In genomic region chr19:5691205-5691929, GRCh38 we compare ENCODE assay signal across 8 cellular contexts. TPM values are rescaled to one million over a fixed set of nuclear protein-coding genes. Genes with fewer than 3 reads are reported as not detected.
DNase-seq lines count a peak whose midpoint lies in the region; ATAC-seq and TF ChIP-seq lines count a peak whose summit lies in the region.

No MANE protein-coding gene starts in this region.

- intact Hi-C loops in left lung (cut with DNase I) = no loop called here

- peak overlapping the region; percentile 98 for H3K9ac ChIP-seq in HUES48 (ENCODE audit: low read depth, low read length)

- peaks cover 53% of the 10 kb centered on the region for H3K36me3 ChIP-seq in HUES48 (ENCODE audit: control insufficient read depth, insufficient read depth, low read length)
- H3K36me3 ChIP-seq in left lung = peaks cover 0 to 50% of the 10 kb centered on the region in 2 donors

- no peak for TF ChIP-seq CTCF in cardiac fibroblast (IDR thresholded peaks at IDR 0.05; ENCODE audit: low read depth, low read length)
- TF ChIP-seq CTCF in left lung (IDR thresholded peaks at IDR 0.05) = no peak

- H3K27me3 Mint-ChIP-seq in T-helper 17 cell = no peaks in the 10 kb centered on the region

- ATAC-seq in T-helper 17 cell (no peak), left lung (no peak), HG03139 (IDR thresholded peaks at IDR 0.05; ENCODE audit: unreplicated experiment) (no peak)

- H3K27ac ChIP-seq in HUES48 (ENCODE audit: low read depth, low read length) = peak overlapping the region; percentile 96
- peak overlapping the region; percentile 77 to 89 for H3K27ac ChIP-seq in left lung

- peak; percentile 55 for DNase-seq in AG20443 (ENCODE audit: low spot score)
- peak in 1 of 3 donors; percentile 30 for DNase-seq in T-helper 17 cell
- DNase-seq in cardiac fibroblast (ENCODE audit: low read depth in 2 of 2) = peak; percentile 61 to 79
- peak in 1 of 2 donors; percentile 84 for DNase-seq in left lung
- DNase-seq in stimulated activated CD4-positive, alpha-beta T cell treated with anti-CD3 and anti-CD28 coated beads, TNF-alpha, amount 100 ng/mL, for 4 hours (ENCODE audit: low read depth in 3 of 3) = peak in 2 of 3 experiments; percentile 64 to 65
- DNase-seq in NCI-H187 treated with DMSO at 0.1 percent for 48 hours (lab: John Stamatoyannopoulos, UW) = no peak

- H3K4me3 Mint-ChIP-seq in T-helper 17 cell = peak overlapping the region; percentile 96

- H3K27me3 ChIP-seq in HUES48 (ENCODE audit: control insufficient read depth, insufficient read depth, low read length) (no peaks in the 10 kb centered on the region), left lung (no peaks in the 10 kb centered on the region)

- H3K4me1 ChIP-seq in HUES48 (ENCODE audit: control insufficient read depth, insufficient read depth, low read length) (no peaks in the 10 kb centered on the region), left lung (peaks cover 10 to 40% of the 10 kb centered on the region in 2 donors)

- H3K9me3 ChIP-seq in HUES48 (ENCODE audit: control insufficient read depth, insufficient read depth, low read length) (no peaks in the 10 kb centered on the region), T-helper 17 cell (ENCODE audit: control insufficient read depth, low read length, poor library complexity, severe bottlenecking) (no peaks in the 10 kb centered on the region), left lung (no peaks in the 10 kb centered on the region)

- H3K36me3 Mint-ChIP-seq in T-helper 17 cell (ENCODE audit: low read depth) = no peaks in the 10 kb centered on the region

- peak overlapping the region; percentile 97 for H3K27ac Mint-ChIP-seq in T-helper 17 cell

- H3K4me1 Mint-ChIP-seq in T-helper 17 cell = peaks cover 33% of the 10 kb centered on the region

- H3K4me3 ChIP-seq in HUES48 (ENCODE audit: low read depth, low read length) = peak overlapping the region; percentile 94
- peak overlapping the region; percentile 93 to 96 for H3K4me3 ChIP-seq in cardiac fibroblast (replicated peaks in 1 of 2; ENCODE audit: low read depth in 2 of 2, low read length in 2 of 2)
- H3K4me3 ChIP-seq in left lung = peak overlapping the region; percentile 49 to 60

RNA-seq across cellular contexts. Expression of gene RPL36, which starts 1.3 kb away (rescaled TPM):
- total RNA-seq in T-helper 17 cell (1,000 to 10,000 TPM in 1 of 2 donors, 100 to 1,000 TPM in 1; 811 to 1,376 TPM), left lung (100 to 1,000 TPM; 606 to 680 TPM)

RNA-seq across cellular contexts. Expression of gene HSD11B1L, which starts 10.5 kb away (rescaled TPM):
- total RNA-seq in T-helper 17 cell = 1 to 10 TPM; 1.4 to 3.1 TPM
- 10 to 100 TPM in 1 of 2 donors, 1 to 10 TPM in 1; 5.8 to 10.4 TPM for total RNA-seq in left lung

RNA-seq across cellular contexts. Expression of gene MICOS13, which starts 11.1 kb away (rescaled TPM):
- 10 to 100 TPM; 26.9 to 27.9 TPM for total RNA-seq in T-helper 17 cell
- 10 to 100 TPM; 46.7 to 63.3 TPM for total RNA-seq in left lung

RNA-seq across cellular contexts. Expression of gene LONP1, which starts 28.6 kb away (rescaled TPM):
- 10 to 100 TPM; 61.0 to 65.2 TPM for total RNA-seq in T-helper 17 cell
- total RNA-seq in left lung = 10 to 100 TPM; 79.5 to 93.9 TPM

RNA-seq across cellular contexts. Expression of gene CATSPERD, which starts 29.1 kb away (rescaled TPM):
- not detected for total RNA-seq in T-helper 17 cell
- 1 to 10 TPM in 1 of 2 donors, not detected in 1; 2.7 TPM for total RNA-seq in left lung
